ENCODE assay signal across 15 cellular contexts in the genomic region with DNA sequence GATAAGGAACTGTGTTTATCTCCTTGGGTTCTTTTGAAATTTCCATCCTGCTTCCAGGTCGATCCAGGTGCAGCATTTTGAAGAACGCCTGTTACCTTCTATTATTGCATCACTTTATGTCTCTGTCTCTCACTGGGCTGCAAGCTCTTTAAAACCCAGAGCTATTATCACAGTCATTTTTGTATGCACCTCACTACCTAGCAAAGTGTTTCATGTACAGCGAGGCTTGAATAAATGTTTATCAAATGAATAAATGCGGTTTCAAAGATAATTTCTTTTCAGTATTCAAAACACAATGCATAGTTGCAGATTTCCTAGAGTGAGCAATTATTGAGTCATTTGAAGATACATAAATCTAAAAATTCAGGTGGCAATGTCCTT. TPM values are rescaled to one million over a fixed set of nuclear protein-coding genes. Genes with fewer than 3 reads are reported as not detected.
DNase-seq lines count a peak whose midpoint lies in the region; ATAC-seq, FAIRE-seq and TF ChIP-seq lines count a peak whose summit lies in the region.
"Had no signal": no experiment of that assay in that cellular context is flagged by ENCODE, and none has a peak within 500 bp of the region (broad histone marks: within the 10 kb centered on the region; RNA-seq: fewer than 3 reads in every experiment).

No MANE protein-coding gene starts in this region.

- H3K27ac ChIP-seq in esophagus muscularis mucosa (replicated peaks in 1 of 4): peak overlapping the region; percentile 30 to 83 (median 63)
- H3K27ac ChIP-seq: SK-N-MC had no signal

- no peak for TF ChIP-seq CTCF in esophagus muscularis mucosa (IDR thresholded peaks at IDR 0.05)

- H3K27ac Mint-ChIP-seq in activated T-cell treated with anti-CD3 and anti-CD28 coated beads, Interleukin-2, amount 50 U/mL, for 24 hours: peak overlapping the region; percentile 99
- peak overlapping the region; percentile 92 for H3K27ac Mint-ChIP-seq in activated T-helper 17 cell treated with anti-CD3 and anti-CD28 coated beads, Interleukin-2, amount 50 U/mL, for 72 hours
- H3K27ac Mint-ChIP-seq in stimulated activated effector memory CD8-positive, alpha-beta T cell treated with anti-CD3 and anti-CD28 coated beads, Interleukin-12 subunit alpha, Interleukin-12 subunit beta, amount 100 ng/mL, for 72 hours: peak overlapping the region; percentile 83
- H3K27ac Mint-ChIP-seq: activated naive CD4-positive, alpha-beta T cell treated with anti-CD3 and anti-CD28 coated beads, Interleukin-2, amount 10 ng/mL, durations not matched to agents 7 days and 5 days had no signal

- H3K9me3 ChIP-seq in esophagus muscularis mucosa: no peaks in the 10 kb centered on the region
- H3K9me3 ChIP-seq: A549 had no signal

- H3K4me1 ChIP-seq in esophagus muscularis mucosa: peaks cover 70 to 96% (median 93%) of the 10 kb centered on the region in 4 donors

- 92% methylated on average over 4 of the region's 4 CpGs for WGBS in esophagus muscularis mucosa

- peaks cover 41% of the 10 kb centered on the region for H3K36me3 Mint-ChIP-seq in activated T-cell treated with anti-CD3 and anti-CD28 coated beads, Interleukin-2, amount 50 U/mL, for 24 hours (ENCODE audit: low read depth)
- H3K36me3 Mint-ChIP-seq in activated T-helper 17 cell treated with anti-CD3 and anti-CD28 coated beads, Interleukin-2, amount 50 U/mL, for 72 hours (ENCODE audit: low read depth): peaks cover 5% of the 10 kb centered on the region
- H3K36me3 Mint-ChIP-seq in stimulated activated effector memory CD8-positive, alpha-beta T cell treated with anti-CD3 and anti-CD28 coated beads, Interleukin-12 subunit alpha, Interleukin-12 subunit beta, amount 100 ng/mL, for 72 hours: peaks cover 14% of the 10 kb centered on the region
- H3K36me3 Mint-ChIP-seq: activated naive CD4-positive, alpha-beta T cell treated with anti-CD3 and anti-CD28 coated beads, Interleukin-2, amount 10 ng/mL, durations not matched to agents 7 days and 5 days had no signal

- no peaks in the 10 kb centered on the region for H3K27me3 ChIP-seq in esophagus muscularis mucosa

- no peak overlapping the region for H3K4me3 Mint-ChIP-seq in activated T-cell treated with anti-CD3 and anti-CD28 coated beads, Interleukin-2, amount 50 U/mL, for 24 hours
- no peak overlapping the region for H3K4me3 Mint-ChIP-seq in activated T-helper 17 cell treated with anti-CD3 and anti-CD28 coated beads, Interleukin-2, amount 50 U/mL, for 72 hours
- no peak overlapping the region for H3K4me3 Mint-ChIP-seq in stimulated activated effector memory CD8-positive, alpha-beta T cell treated with anti-CD3 and anti-CD28 coated beads, Interleukin-12 subunit alpha, Interleukin-12 subunit beta, amount 100 ng/mL, for 72 hours
- H3K4me3 Mint-ChIP-seq: activated naive CD4-positive, alpha-beta T cell treated with anti-CD3 and anti-CD28 coated beads, Interleukin-2, amount 10 ng/mL, durations not matched to agents 7 days and 5 days had no signal

- TF ChIP-seq EP300 in esophagus muscularis mucosa (IDR thresholded peaks at IDR 0.05): no peak

- H3K9me3 Mint-ChIP-seq in activated T-cell treated with anti-CD3 and anti-CD28 coated beads, Interleukin-2, amount 50 U/mL, for 24 hours: peaks cover 4% of the 10 kb centered on the region
- no peaks in the 10 kb centered on the region for H3K9me3 Mint-ChIP-seq in activated T-helper 17 cell treated with anti-CD3 and anti-CD28 coated beads, Interleukin-2, amount 50 U/mL, for 72 hours
- no peaks in the 10 kb centered on the region for H3K9me3 Mint-ChIP-seq in stimulated activated effector memory CD8-positive, alpha-beta T cell treated with anti-CD3 and anti-CD28 coated beads, Interleukin-12 subunit alpha, Interleukin-12 subunit beta, amount 100 ng/mL, for 72 hours

- no peak for DNase-seq in activated T-cell treated with anti-CD3 and anti-CD28 coated beads, Interleukin-2, amount 50 U/mL, for 24 hours
- no peak for DNase-seq in activated T-cell treated with anti-CD3 and anti-CD28 coated beads, Interleukin-2, amount 50 U/mL, for 48 hours
- DNase-seq in esophagus muscularis mucosa (ENCODE audit: extremely low spot score) (no peak), inferior parietal cortex (ENCODE audit: extremely low spot score) (no peak), urothelium cell line (ENCODE audit: low spot score) (no peak), NCI-H345 treated with DMSO at 0.1 percent for 48 hours (lab: John Stamatoyannopoulos, UW; ENCODE audit: unreplicated experiment) (no peak)
- no peak for DNase-seq in stimulated activated effector memory CD8-positive, alpha-beta T cell treated with anti-CD3 and anti-CD28 coated beads, Interleukin-12 subunit alpha, Interleukin-12 subunit beta, amount 100 ng/mL, for 72 hours (ENCODE audit: low spot score in 2 of 2)
- DNase-seq: activated naive CD4-positive, alpha-beta T cell treated with anti-CD3 and anti-CD28 coated beads, Interleukin-2, amount 10 ng/mL, durations not matched to agents 7 days and 5 days; aorta; NCI-H524 treated with DMSO at 0.1 percent for 48 hours; right cardiac atrium had no signal

- peaks cover 74% of the 10 kb centered on the region for H3K4me1 Mint-ChIP-seq in activated T-cell treated with anti-CD3 and anti-CD28 coated beads, Interleukin-2, amount 50 U/mL, for 24 hours (ENCODE audit: low read depth)
- peaks cover 16% of the 10 kb centered on the region for H3K4me1 Mint-ChIP-seq in activated T-helper 17 cell treated with anti-CD3 and anti-CD28 coated beads, Interleukin-2, amount 50 U/mL, for 72 hours
- H3K4me1 Mint-ChIP-seq in stimulated activated effector memory CD8-positive, alpha-beta T cell treated with anti-CD3 and anti-CD28 coated beads, Interleukin-12 subunit alpha, Interleukin-12 subunit beta, amount 100 ng/mL, for 72 hours: peaks cover 44% of the 10 kb centered on the region

- intact Hi-C loops in esophagus muscularis mucosa (cut with DNase I): no loop called here

- peaks cover 0 to 28% (median 3%) of the 10 kb centered on the region in 4 donors for H3K36me3 ChIP-seq in esophagus muscularis mucosa

- FAIRE-seq in urothelium cell line (lab: Jason Lieb, UNC): no peak
- FAIRE-seq: A549, frontal cortex had no signal

- no peak for TF ChIP-seq POLR2A in esophagus muscularis mucosa (IDR thresholded peaks at IDR 0.05; ENCODE audit: low read depth)

- H3K4me3 ChIP-seq in esophagus muscularis mucosa: no peak overlapping the region
- H3K4me3 ChIP-seq: A549, SK-N-MC had no signal

- ATAC-seq in activated T-helper 17 cell treated with anti-CD3 and anti-CD28 coated beads, Interleukin-2, amount 50 U/mL, for 72 hours (replicated peaks): no peak
- no peak for ATAC-seq in stimulated activated effector memory CD8-positive, alpha-beta T cell treated with anti-CD3 and anti-CD28 coated beads, Interleukin-12 subunit alpha, Interleukin-12 subunit beta, amount 100 ng/mL, for 72 hours
- ATAC-seq: right cardiac atrium had no signal

- H3K27me3 Mint-ChIP-seq in activated T-cell treated with anti-CD3 and anti-CD28 coated beads, Interleukin-2, amount 50 U/mL, for 24 hours: no peaks in the 10 kb centered on the region
- no peaks in the 10 kb centered on the region for H3K27me3 Mint-ChIP-seq in activated T-helper 17 cell treated with anti-CD3 and anti-CD28 coated beads, Interleukin-2, amount 50 U/mL, for 72 hours
- H3K27me3 Mint-ChIP-seq: activated naive CD4-positive, alpha-beta T cell treated with anti-CD3 and anti-CD28 coated beads, Interleukin-2, amount 10 ng/mL, durations not matched to agents 7 days and 5 days had no signal

RNA-seq across cellular contexts. Expression of gene GFOD1, which starts 34.2 kb away (rescaled TPM):
- 1 to 10 TPM; 1.1 to 2.1 TPM for total RNA-seq in activated T-helper 17 cell treated with anti-CD3 and anti-CD28 coated beads, Interleukin-2, amount 50 U/mL, for 72 hours
- total RNA-seq in esophagus muscularis mucosa: 10 to 100 TPM; 21.7 to 34.5 (median 25.8) TPM

Comparison
In these comparisons a context has a peak if more than half of its experiments do, and no peak if none do; other contexts are left out.
1. RNA of gene GFOD1, which starts 34.2 kb away (total RNA-seq): 21.7 to 34.5 TPM in esophagus muscularis mucosa; 1.1 to 2.1 TPM in activated T-helper 17 cell treated with anti-CD3 and anti-CD28 coated beads, Interleukin-2, amount 50 U/mL, for 72 hours; every median in the first group is over 4 times any median in the second.
2. Peak in every context shown above with its lines, with median percentiles within 50 percentile points of each other: H3K27ac Mint-ChIP-seq.